ENCODE assay signal across 6 cellular contexts in the genomic region with DNA sequence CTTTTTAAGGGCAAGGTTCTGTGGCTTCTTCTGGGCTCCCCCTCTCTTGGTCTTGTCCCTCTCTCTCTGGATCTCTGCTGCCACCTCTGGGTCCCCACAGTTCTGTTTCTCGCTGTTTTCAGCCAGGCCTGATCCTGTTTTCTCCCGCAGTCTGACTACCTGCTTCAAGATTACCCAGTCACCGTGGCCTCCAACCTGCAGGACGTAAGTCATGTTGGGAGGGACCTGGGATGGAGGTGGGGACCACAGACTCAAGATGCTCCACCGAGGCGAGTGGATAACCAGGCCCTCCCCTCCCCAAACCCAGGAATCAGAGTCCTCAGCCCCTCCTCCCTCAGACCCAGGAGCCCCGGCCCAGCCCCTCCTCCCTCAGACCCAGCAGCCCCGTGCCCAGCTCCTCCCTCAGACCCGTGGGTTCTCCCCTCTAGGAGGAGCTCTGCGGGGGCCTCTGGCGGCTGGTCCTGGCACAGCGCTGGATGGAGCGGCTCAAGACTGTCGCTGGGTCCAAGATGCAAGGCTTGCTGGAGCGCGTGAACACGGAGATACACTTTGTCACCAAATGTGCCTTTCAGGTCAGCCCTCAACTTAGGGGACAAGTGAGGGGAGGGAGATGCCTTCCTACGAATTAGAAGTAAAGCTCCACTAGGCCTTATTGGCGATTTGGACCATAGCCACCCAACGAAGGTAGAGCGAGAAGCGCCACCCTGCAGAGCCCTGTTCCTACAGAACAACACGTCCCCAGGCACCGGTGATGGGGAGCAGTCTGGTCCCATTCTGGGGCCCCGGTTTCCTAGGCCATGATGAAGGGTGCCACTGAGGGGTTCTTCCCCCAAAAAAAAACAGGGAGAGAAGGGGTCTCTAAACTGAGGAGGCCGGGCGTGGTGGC. TPM values are rescaled to one million over a fixed set of nuclear protein-coding genes. Genes with fewer than 3 reads are reported as not detected.
DNase-seq lines count a peak whose midpoint lies in the region; ATAC-seq, FAIRE-seq and TF ChIP-seq lines count a peak whose summit lies in the region.

No MANE protein-coding gene starts in this region.

- POLR2A ChIA-PET in CD4-positive, alpha-beta T cell (lab: Charles Lee) = interaction anchor here (1.0 to 3.1 kb wide), 7 partner anchors 12 to 200 kb away, joined by 3 to 24 read pairs (median 13); partner anchors contain the start of genes ALDH16A1, PIH1D1, PRMT1 and RPL13A

- intact Hi-C loops in CD4-positive, alpha-beta T cell (cut with DNase I, micrococcal nuclease) = loop anchor here (1.0 to 10.0 kb wide), 5 partner anchors 13 to 250 kb away; partner anchors contain the start of genes PRMT1 (in 1 of the 2) and RPS11 (in 1 of the 2)

- peak overlapping the region; percentile 97 for H2BK12ac ChIP-seq in neuronal stem cell (ENCODE audit: low read length)

- H3K14ac ChIP-seq in neuronal stem cell (ENCODE audit: low read length) = peak overlapping the region; percentile 71

- H3K4ac ChIP-seq in neuronal stem cell (ENCODE audit: low read length) = peak overlapping the region; percentile 89

- H2BK120ac ChIP-seq in neuronal stem cell (ENCODE audit: low read depth, low read length) = no peak overlapping the region

- H3K36me3 Mint-ChIP-seq in CD4-positive, alpha-beta T cell (ENCODE audit: low read depth) = peaks cover 57% of the 10 kb centered on the region

- no peak overlapping the region for H3K9ac ChIP-seq in neuronal stem cell (ENCODE audit: low read depth, low read length, poor library complexity)

- no peaks in the 10 kb centered on the region for H3K9me3 Mint-ChIP-seq in CD4-positive, alpha-beta T cell

- peaks cover 2 to 8% of the 10 kb centered on the region in 2 donors for H3K4me1 ChIP-seq in neuronal stem cell (ENCODE audit: control insufficient read depth in 2 of 2, insufficient read depth in 1 of 2, low read depth in 1 of 2, low read length in 2 of 2)

- ATAC-seq in CD4-positive, alpha-beta T cell (ENCODE audit: poor library complexity) = peak; percentile 47
- no peak for ATAC-seq in HG03095 (IDR thresholded peaks at IDR 0.05; ENCODE audit: unreplicated experiment)

- WGBS in neuronal stem cell (ENCODE audit: extremely low coverage in 2 of 2, insufficient read length in 2 of 2, insufficient replicate concordance in 1 of 2), 2 donors = no CpG with 5 or more reads among the region's 27 CpGs

- no peaks in the 10 kb centered on the region for H3K27me3 ChIP-seq in CD4-positive, alpha-beta T cell (ENCODE audit: control insufficient read depth, insufficient read depth, low read length)
- H3K27me3 ChIP-seq in neuronal stem cell (ENCODE audit: control insufficient read depth in 3 of 3, insufficient read depth in 3 of 3, low read depth in 1 of 3, low read length in 3 of 3) = peaks cover 0 to 6% (median 0%) of the 10 kb centered on the region in 3 experiments

- peak overlapping the region; percentile 10 for H3K23ac ChIP-seq in neuronal stem cell (ENCODE audit: low read depth, low read length, poor library complexity)

- H4K8ac ChIP-seq in neuronal stem cell (ENCODE audit: low read depth, low read length) = peak overlapping the region; percentile 17

- H4K91ac ChIP-seq in neuronal stem cell (ENCODE audit: low read depth, low read length, poor library complexity) = no peak overlapping the region

- peak overlapping the region; percentile 100 for H3K4me3 Mint-ChIP-seq in CD4-positive, alpha-beta T cell

- H3K4me3 ChIP-seq in neuronal stem cell (ENCODE audit: low read length in 2 of 2) = no peak overlapping the region

- peak overlapping the region; percentile 87 for H2BK5ac ChIP-seq in neuronal stem cell (ENCODE audit: low read length)

- FAIRE-seq in frontal cortex (lab: Jason Lieb, UNC) = no peak

- peak overlapping the region; percentile 98 for H3K27ac ChIP-seq in CD4-positive, alpha-beta T cell (ENCODE audit: low read depth, low read length)
- peak overlapping the region; percentile 56 for H3K27ac ChIP-seq in neuronal stem cell (replicated peaks; ENCODE audit: low read length)

- peak overlapping the region; percentile 68 for H2AK5ac ChIP-seq in neuronal stem cell (ENCODE audit: low read depth, low read length)

- peak overlapping the region; percentile 2 for H3K4me2 ChIP-seq in neuronal stem cell (ENCODE audit: insufficient read depth, low read length, poor library complexity, severe bottlenecking)

- H3K9me3 ChIP-seq in CD4-positive, alpha-beta T cell (ENCODE audit: control insufficient read depth, low read length) = no peaks in the 10 kb centered on the region
- no peaks in the 10 kb centered on the region for H3K9me3 ChIP-seq in neuronal stem cell (replicated peaks in 1 of 2; ENCODE audit: control insufficient read depth in 2 of 2, insufficient read depth in 1 of 2, low read depth in 1 of 2, low read length in 2 of 2)

- H3K27me3 Mint-ChIP-seq in CD4-positive, alpha-beta T cell = no peaks in the 10 kb centered on the region

- peak; percentile 67 for TF ChIP-seq CTCF in CD4-positive, alpha-beta T cell (IDR thresholded peaks at IDR 0.05)

- peaks cover 41% of the 10 kb centered on the region for H3K4me1 Mint-ChIP-seq in CD4-positive, alpha-beta T cell (ENCODE audit: low read depth)

- no peaks in the 10 kb centered on the region for H3K36me3 ChIP-seq in neuronal stem cell (replicated peaks in 1 of 2; ENCODE audit: control insufficient read depth in 2 of 2, insufficient read depth in 2 of 2, low read length in 2 of 2)

- peak overlapping the region; percentile 98 for H3K27ac Mint-ChIP-seq in CD4-positive, alpha-beta T cell

- no peaks in the 10 kb centered on the region for H3K79me1 ChIP-seq in neuronal stem cell (ENCODE audit: low read depth, low read length)

- peak; percentile 47 to 71 (median 64) for DNase-seq in CD4-positive, alpha-beta T cell
- DNase-seq in NCI-H82 treated with DMSO at 0.1 percent for 48 hours (lab: John Stamatoyannopoulos, UW; ENCODE audit: unreplicated experiment) (peak; percentile 61), astrocyte of the hippocampus (ENCODE audit: low read depth, low spot score) (peak; percentile 75), neuronal stem cell (ENCODE audit: low spot score) (peak; percentile 58), frontal cortex (ENCODE audit: low spot score in 2 of 2) (no peak)

- peak overlapping the region; percentile 85 for H2AFZ ChIP-seq in neuronal stem cell (ENCODE audit: low read length)

- peak overlapping the region; percentile 92 for H2BK15ac ChIP-seq in neuronal stem cell (ENCODE audit: low read length)

- H3K18ac ChIP-seq in neuronal stem cell (ENCODE audit: low read length) = peak overlapping the region; percentile 90

- CTCF ChIA-PET in CD4-positive, alpha-beta T cell (lab: Charles Lee) = interaction anchor here (0.6 to 2.5 kb wide), 21 partner anchors 9 to 378 kb away, joined by 3 to 14 read pairs (median 4); partner anchors contain the start of genes ALDH16A1, CD37, NOSIP and PIH1D1

RNA-seq across cellular contexts. Expression of gene FLT3LG, which starts 2.2 kb away (rescaled TPM):
- 100 to 1,000 TPM; 311 to 325 TPM for total RNA-seq in CD4-positive, alpha-beta T cell
- 2.0 TPM for polyA plus RNA-seq in neuronal stem cell (2013, experiment 1 of 2)
- polyA plus RNA-seq in neuronal stem cell (2013, experiment 2 of 2) = 2.1 TPM
- total RNA-seq in frontal cortex = 0.41 TPM

RNA-seq across cellular contexts. Expression of gene RPL13A, which starts 11.2 kb away (rescaled TPM):
- total RNA-seq in CD4-positive, alpha-beta T cell = 1,000 to 10,000 TPM; 5,328 to 5,481 TPM
- polyA plus RNA-seq in neuronal stem cell (2013, experiment 1 of 2) = 6,856 TPM
- 6,819 TPM for polyA plus RNA-seq in neuronal stem cell (2013, experiment 2 of 2)
- total RNA-seq in frontal cortex = 2,981 TPM

RNA-seq across cellular contexts. Expression of gene RPS11, which starts 20.0 kb away (rescaled TPM):
- total RNA-seq in CD4-positive, alpha-beta T cell = 1,000 to 10,000 TPM; 2,912 to 3,041 TPM
- 5,708 TPM for polyA plus RNA-seq in neuronal stem cell (2013, experiment 1 of 2)
- polyA plus RNA-seq in neuronal stem cell (2013, experiment 2 of 2) = 5,584 TPM
- 4,137 TPM for total RNA-seq in frontal cortex

RNA-seq across cellular contexts. Expression of gene ALDH16A1, which starts 23.2 kb away (rescaled TPM):
- total RNA-seq in CD4-positive, alpha-beta T cell = 10 to 100 TPM; 25.1 to 25.8 TPM
- 10.8 TPM for polyA plus RNA-seq in neuronal stem cell (2013, experiment 1 of 2)
- polyA plus RNA-seq in neuronal stem cell (2013, experiment 2 of 2) = 11.4 TPM
- total RNA-seq in frontal cortex = 11.8 TPM

RNA-seq across cellular contexts. Expression of gene PIH1D1, which starts 24.6 kb away (rescaled TPM):
- 100 to 1,000 TPM; 145 to 151 TPM for total RNA-seq in CD4-positive, alpha-beta T cell
- polyA plus RNA-seq in neuronal stem cell (2013, experiment 1 of 2) = 94.4 TPM
- 94.2 TPM for polyA plus RNA-seq in neuronal stem cell (2013, experiment 2 of 2)
- total RNA-seq in frontal cortex = 60.7 TPM

Comparison
In these comparisons a context has a peak if more than half of its experiments do, and no peak if none do; other contexts are left out.
1. DNase-seq: peak in CD4-positive, alpha-beta T cell (10 of 10), NCI-H82 treated with DMSO at 0.1 percent for 48 hours (single experiment), astrocyte of the hippocampus (single experiment) and neuronal stem cell (single experiment); none in frontal cortex (0 of 2).
2. RNA of gene FLT3LG, which starts 2.2 kb away (total RNA-seq): 311 to 325 TPM in CD4-positive, alpha-beta T cell; 0.41 TPM in frontal cortex (single experiment); every median in the first group is over 100 times any median in the second.